Comparison of ENCODE assay signal across 11 cellular contexts in the genomic region with DNA sequence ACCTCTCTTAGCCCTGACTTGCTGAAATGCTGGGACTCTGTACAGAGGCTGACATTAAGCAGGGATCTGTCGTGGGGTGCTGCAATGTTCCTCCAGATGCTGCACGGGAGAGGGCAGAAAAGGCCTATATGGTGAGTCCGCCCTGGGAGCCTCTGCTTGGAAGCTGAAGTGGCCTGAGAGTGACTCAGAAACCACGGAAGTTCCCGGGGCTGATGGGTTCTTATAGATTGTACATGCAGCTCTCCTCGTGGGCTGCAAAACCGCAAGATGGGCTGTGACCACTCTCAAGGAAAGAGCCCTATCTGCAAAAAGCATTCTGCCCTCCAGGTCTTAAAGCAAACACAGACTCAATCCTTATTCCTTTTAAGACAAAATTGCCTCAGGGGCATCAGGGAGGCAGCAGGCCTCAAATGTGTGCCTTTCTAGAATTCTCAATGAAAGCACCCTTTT. TPM values are rescaled to one million over a fixed set of nuclear protein-coding genes. Genes with fewer than 3 reads are reported as not detected.
A peak's percentile ranks its signal among the peaks of the same experiment; 100 is the strongest.
DNase-seq lines count a peak whose midpoint lies in the region; ATAC-seq and TF ChIP-seq lines count a peak whose summit lies in the region.
"Had no signal": no experiment of that assay in that cellular context is flagged by ENCODE, and none has a peak within 500 bp of the region (broad histone marks: within the 10 kb centered on the region; RNA-seq: fewer than 3 reads in every experiment).

No MANE protein-coding gene starts in this region.

- no peaks in the 10 kb centered on the region for H3K9me3 Mint-ChIP-seq in natural killer cell treated with Interleukin-12 subunit alpha and Interleukin-12 subunit beta and Interleukin-15 and Interleukin-18, amount 100 ng/mL, for 72 hours

- H3K36me3 ChIP-seq in adipocyte (ENCODE audit: control insufficient read depth, insufficient read depth, low read length, severe bottlenecking), result no peaks in the 10 kb centered on the region

- peaks cover 0 to 8% of the 10 kb centered on the region in 2 donors for H3K27me3 Mint-ChIP-seq in natural killer cell treated with Interleukin-12 subunit alpha and Interleukin-12 subunit beta and Interleukin-15 and Interleukin-18, amount 100 ng/mL, for 72 hours
- H3K27me3 Mint-ChIP-seq: activated naive CD8-positive, alpha-beta T cell had no signal

- peak overlapping the region; percentile 48 for H3K4me3 Mint-ChIP-seq in natural killer cell treated with Interleukin-12 subunit alpha and Interleukin-12 subunit beta and Interleukin-15 and Interleukin-18, amount 100 ng/mL, for 72 hours
- H3K4me3 Mint-ChIP-seq: activated naive CD8-positive, alpha-beta T cell had no signal

- DNase-seq in GM12865 (ENCODE audit: low read depth), result peak; percentile 40
- peak; percentile 87 for DNase-seq in KG1 (lab: John Stamatoyannopoulos, UW)
- DNase-seq in adipocyte (ENCODE audit: low read depth), result peak; percentile 83
- peak; percentile 87 for DNase-seq in natural killer cell treated with Interleukin-12 subunit alpha and Interleukin-12 subunit beta and Interleukin-15 and Interleukin-18, amount 100 ng/mL, for 72 hours (ENCODE audit: low spot score)
- no peak for DNase-seq in NCI-H748 (lab: John Stamatoyannopoulos, UW; ENCODE audit: unreplicated experiment)
- DNase-seq in NCI-H1930 (lab: John Stamatoyannopoulos, UW), result no peak
- no peak for DNase-seq in germinal center (ENCODE audit: low spot score)
- DNase-seq: left ventricle myocardium superior, NCI-H2081 treated with DMSO at 0.1 percent for 48 hours had no signal

- peaks cover 34% of the 10 kb centered on the region for H3K4me1 ChIP-seq in adipocyte (ENCODE audit: control insufficient read depth, insufficient read depth, low read length)

- H3K4me3 ChIP-seq in GM12865 (ENCODE audit: low read depth, low read length) (no peak overlapping the region), adipocyte (ENCODE audit: low read length) (no peak overlapping the region)

- peak overlapping the region; percentile 66 to 87 for H3K27ac Mint-ChIP-seq in natural killer cell treated with Interleukin-12 subunit alpha and Interleukin-12 subunit beta and Interleukin-15 and Interleukin-18, amount 100 ng/mL, for 72 hours
- H3K27ac Mint-ChIP-seq: activated naive CD8-positive, alpha-beta T cell had no signal

- peak; percentile 88 to 90 for ATAC-seq in natural killer cell treated with Interleukin-12 subunit alpha and Interleukin-12 subunit beta and Interleukin-15 and Interleukin-18, amount 100 ng/mL, for 72 hours
- ATAC-seq in GM18502 (IDR thresholded peaks at IDR 0.05; ENCODE audit: poor library complexity, unreplicated experiment), result no peak
- ATAC-seq: left ventricle myocardium superior had no signal

- no peaks in the 10 kb centered on the region for H3K9me3 ChIP-seq in adipocyte (ENCODE audit: control insufficient read depth, low read length)

- no peak overlapping the region for H3K9ac ChIP-seq in adipocyte (ENCODE audit: low read length)

- no peaks in the 10 kb centered on the region for H3K36me3 Mint-ChIP-seq in natural killer cell treated with Interleukin-12 subunit alpha and Interleukin-12 subunit beta and Interleukin-15 and Interleukin-18, amount 100 ng/mL, for 72 hours
- H3K36me3 Mint-ChIP-seq: activated naive CD8-positive, alpha-beta T cell had no signal

- TF ChIP-seq CTCF in GM12865 (IDR thresholded peaks at IDR 0.05; ENCODE audit: insufficient read depth, low read depth, low read length, missing control alignments), result no peak

- H3K27me3 ChIP-seq in adipocyte (replicated peaks; ENCODE audit: control insufficient read depth, insufficient read depth, low read length), result no peaks in the 10 kb centered on the region

- peaks cover 16 to 20% of the 10 kb centered on the region in 2 donors for H3K4me1 Mint-ChIP-seq in natural killer cell treated with Interleukin-12 subunit alpha and Interleukin-12 subunit beta and Interleukin-15 and Interleukin-18, amount 100 ng/mL, for 72 hours (ENCODE audit: low read depth in 2 of 2)

RNA-seq across cellular contexts. Expression of a gene that starts 5.8 kb away (rescaled TPM):
- total RNA-seq in natural killer cell treated with Interleukin-12 subunit alpha and Interleukin-12 subunit beta and Interleukin-15 and Interleukin-18, amount 100 ng/mL, for 72 hours, result 100 to 1,000 TPM in 1 of 2 donors, 10 to 100 TPM in 1; 86.9 to 308 TPM

RNA-seq across cellular contexts. Expression of a gene that starts 27.6 kb away (rescaled TPM):
- total RNA-seq in natural killer cell treated with Interleukin-12 subunit alpha and Interleukin-12 subunit beta and Interleukin-15 and Interleukin-18, amount 100 ng/mL, for 72 hours, result not detected

RNA-seq across cellular contexts. Expression of a gene that starts 42.3 kb away (rescaled TPM):
- 1 to 10 TPM; 1.4 to 2.3 TPM for total RNA-seq in natural killer cell treated with Interleukin-12 subunit alpha and Interleukin-12 subunit beta and Interleukin-15 and Interleukin-18, amount 100 ng/mL, for 72 hours
- total RNA-seq: left ventricle myocardium superior had no signal

RNA-seq across cellular contexts. Expression of a gene that starts 51.8 kb away (rescaled TPM):
- not detected for total RNA-seq in natural killer cell treated with Interleukin-12 subunit alpha and Interleukin-12 subunit beta and Interleukin-15 and Interleukin-18, amount 100 ng/mL, for 72 hours
- total RNA-seq: left ventricle myocardium superior had no signal

Comparison
In these comparisons a context has a peak if more than half of its experiments do, and no peak if none do; other contexts are left out.
1. DNase-seq: peak in GM12865 (single experiment), KG1 (single experiment), adipocyte (single experiment) and natural killer cell treated with Interleukin-12 subunit alpha and Interleukin-12 subunit beta and Interleukin-15 and Interleukin-18, amount 100 ng/mL, for 72 hours (single experiment); none in NCI-H748 (single experiment), NCI-H1930 (0 of 2) and germinal center (single experiment).